In the genomic region with DNA sequence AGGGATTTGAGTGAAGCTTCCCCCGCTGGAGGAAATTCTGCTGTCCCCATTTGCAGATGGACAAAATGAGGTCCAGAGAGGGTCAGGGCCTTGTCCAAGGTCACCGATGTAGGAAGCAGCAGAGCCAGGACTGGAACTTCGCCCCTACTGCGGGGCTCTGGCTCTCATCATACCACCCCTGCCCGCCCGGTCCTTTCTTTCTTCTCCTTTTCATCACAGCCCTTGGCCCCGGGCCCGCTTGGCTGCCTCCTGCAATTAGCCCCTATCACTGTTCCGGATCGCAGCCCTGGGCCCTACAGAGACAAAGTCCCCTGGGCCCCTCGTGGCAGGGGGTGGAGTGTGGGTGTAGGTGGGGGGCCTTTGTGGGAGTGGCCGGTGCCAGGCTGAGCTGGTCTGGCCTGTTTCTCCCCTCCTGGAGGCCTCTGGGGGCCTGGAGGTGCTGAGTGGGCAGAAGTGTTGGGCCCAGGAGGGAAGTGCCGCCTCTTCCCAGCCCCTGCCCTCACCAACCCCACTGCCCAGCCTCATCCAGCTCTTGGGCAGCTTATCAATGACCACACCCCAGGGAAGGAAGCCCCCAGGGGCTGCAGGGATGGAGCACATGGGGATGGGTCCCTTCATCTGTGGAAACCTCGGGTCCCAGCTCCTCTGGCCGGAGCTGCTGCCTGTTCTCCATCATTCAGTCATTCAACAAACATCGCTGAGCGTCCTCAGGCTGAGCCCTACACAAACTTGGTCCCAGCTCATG, we compare ENCODE assay signal across 18 cellular contexts. TPM values are rescaled to one million over a fixed set of nuclear protein-coding genes. Genes with fewer than 3 reads are reported as not detected.
DNase-seq lines count a peak whose midpoint lies in the region; ATAC-seq, FAIRE-seq and TF ChIP-seq lines count a peak whose summit lies in the region.
"Had no signal": no experiment of that assay in that cellular context is flagged by ENCODE, and none has a peak within 500 bp of the region (broad histone marks: within the 10 kb centered on the region; RNA-seq: fewer than 3 reads in every experiment).

No MANE protein-coding gene starts in this region.

- no peaks in the 10 kb centered on the region for H3K9me1 ChIP-seq in K562 (ENCODE audit: control insufficient read depth, insufficient read depth, low read length)

- H3K9ac ChIP-seq in K562 (ENCODE audit: insufficient read depth in 1 of 2, low read depth in 2 of 2, low read length in 2 of 2): peak overlapping the region in 1 of 2 experiments; percentile 10; a peak in 1 of 4 replicates

- H3K27ac ChIP-seq in K562 (ENCODE audit: extremely low read depth, low read depth, low read length) (no peak overlapping the region), osteoblast (ENCODE audit: low read depth, low read length) (no peak overlapping the region)
- H3K27ac ChIP-seq: gastroesophageal sphincter, HL-60, psoas muscle, SJSA1 had no signal

- in situ Hi-C loops in K562 (cut with MboI): no loop called here

- H3K4me1 ChIP-seq in K562 (replicated peaks in 1 of 2; ENCODE audit: control insufficient read depth in 2 of 2, insufficient read depth in 2 of 2, low read length in 2 of 2) (peaks cover 12 to 29% of the 10 kb centered on the region in 2 experiments; a peak in 4 of 5 replicates), osteoblast (ENCODE audit: insufficient read depth, low read length) (no peaks in the 10 kb centered on the region)
- H3K4me1 ChIP-seq: psoas muscle had no signal

- peak; percentile 47 for DNase-seq in ELF-1 (ENCODE audit: low read depth, low spot score)
- DNase-seq in HUDEP-2 (lab: John Stamatoyannopoulos, UW; ENCODE audit: unreplicated experiment in 76 of 76): peak in 68 of 76 experiments; percentile 13 to 88 (median 68)
- no peak for DNase-seq in K562 (ENCODE audit: extremely low read depth in 1 of 4, low spot score in 3 of 4)
- peak; percentile 78 for DNase-seq in osteoblast (ENCODE audit: insufficient read length, low spot score, missing footprints)
- no peak for DNase-seq in islet precursor cell
- no peak for DNase-seq in immature natural killer cell
- DNase-seq: NCI-H2081; NK-92 treated with Interleukin-12 subunit alpha and Interleukin-12 subunit beta, amount 100 ng/mL, for 24 hours had no signal

- ATAC-seq in K562 (no peak), GM18909 (IDR thresholded peaks at IDR 0.05; ENCODE audit: poor library complexity, unreplicated experiment) (no peak), GM19467 (IDR thresholded peaks at IDR 0.05; ENCODE audit: unreplicated experiment) (no peak)
- ATAC-seq: gastroesophageal sphincter, HCT116, psoas muscle had no signal

- no peaks in the 10 kb centered on the region for H3K9me3 ChIP-seq in K562 (replicated peaks; ENCODE audit: control insufficient read depth, insufficient read depth, low read depth, low read length)
- H3K9me3 ChIP-seq in osteoblast (ENCODE audit: low read depth, low read length): no peaks in the 10 kb centered on the region
- H3K9me3 ChIP-seq: gastroesophageal sphincter, psoas muscle, SJSA1, upper lobe of left lung had no signal

- H3K4me3 ChIP-seq in K562 (no peak overlapping the region), osteoblast (ENCODE audit: insufficient read depth, low read length) (no peak overlapping the region)
- H3K4me3 ChIP-seq: gastroesophageal sphincter, psoas muscle, SJSA1, upper lobe of left lung had no signal

- H3K79me2 ChIP-seq in K562 (ENCODE audit: control insufficient read depth, insufficient read depth, low read length) (peaks cover 16% of the 10 kb centered on the region; the same call in 2 of the 3 replicates), osteoblast (ENCODE audit: insufficient read depth, low read length) (no peaks in the 10 kb centered on the region)

- no peaks in the 10 kb centered on the region for H3K9me3 Mint-ChIP-seq in immature natural killer cell

- no peak overlapping the region for H2AFZ ChIP-seq in K562 (ENCODE audit: low read depth, low read length)
- H2AFZ ChIP-seq in osteoblast (ENCODE audit: low read length): no peak overlapping the region

- H3K36me3 Mint-ChIP-seq in immature natural killer cell: no peaks in the 10 kb centered on the region
- H3K36me3 Mint-ChIP-seq: activated naive CD8-positive, alpha-beta T cell had no signal

- H3K27me3 Mint-ChIP-seq in immature natural killer cell (ENCODE audit: low read depth in 3 of 3): peaks cover 2 to 3% (median 2%) of the 10 kb centered on the region in 3 donors

- CTCF ChIA-PET in K562 (lab: Yijun Ruan, JAX; ENCODE audit: low intra/inter-chr PET ratio): no interaction called here

- H4K20me1 ChIP-seq in K562 (replicated peaks; ENCODE audit: control insufficient read depth, insufficient read depth, low read length): no peaks in the 10 kb centered on the region
- no peaks in the 10 kb centered on the region for H4K20me1 ChIP-seq in osteoblast (ENCODE audit: insufficient read depth, low read length)

- H3K27me3 ChIP-seq in K562 (ENCODE audit: control insufficient read depth in 2 of 2, insufficient read depth in 2 of 2, low read length in 2 of 2): no peaks in the 10 kb centered on the region
- peaks cover 34% of the 10 kb centered on the region for H3K27me3 ChIP-seq in osteoblast (ENCODE audit: insufficient read depth, low read length)
- H3K27me3 ChIP-seq: SJSA1 had no signal

- TF ChIP-seq CTCF in K562 (IDR thresholded peaks at IDR 0.05 in 2 of 3, conservative IDR thresholded peaks at IDR 0.05 in 1 of 3; ENCODE audit: insufficient read depth in 2 of 3, low read depth in 1 of 3, low read length in 3 of 3): no peak
- no peak for TF ChIP-seq CTCF in osteoblast (IDR thresholded peaks at IDR 0.05; ENCODE audit: extremely low read depth, low read depth, low read length)

- no peak overlapping the region for H3K27ac Mint-ChIP-seq in immature natural killer cell
- H3K27ac Mint-ChIP-seq: activated naive CD8-positive, alpha-beta T cell had no signal

- H3K4me2 ChIP-seq in K562 (ENCODE audit: insufficient read depth, low read length) (no peak overlapping the region), osteoblast (ENCODE audit: insufficient read depth, low read length) (no peak overlapping the region)

- no peak for TF ChIP-seq RAD21 in K562 (CRISPR knock-in tag; conservative IDR thresholded peaks at IDR 0.05 in 1 of 2, IDR thresholded peaks at IDR 0.05 in 1 of 2)

- POLR2A ChIA-PET in K562 (lab: Yijun Ruan, JAX): interaction anchor here (0.7 to 1.2 kb wide), 2 partner anchors 47 to 66 kb away, joined by 3 to 4 read pairs; no protein-coding TSS in a partner anchor

- TF ChIP-seq EP300 in K562 (IDR thresholded peaks at IDR 0.05; ENCODE audit: low read length): no peak

- H3K36me3 ChIP-seq in K562 (ENCODE audit: control insufficient read depth, insufficient read depth, low read length) (no peaks in the 10 kb centered on the region), osteoblast (ENCODE audit: insufficient read depth, low read length) (no peaks in the 10 kb centered on the region)
- H3K36me3 ChIP-seq: gastroesophageal sphincter, upper lobe of left lung had no signal

- H3K4me1 Mint-ChIP-seq in immature natural killer cell: peaks cover 12 to 19% of the 10 kb centered on the region in 2 donors

- FAIRE-seq in K562 (lab: Jason Lieb, UNC): no peak
- FAIRE-seq: islet of Langerhans had no signal

- intact Hi-C loops in K562 (cut with micrococcal nuclease): no loop called here

- no peak for TF ChIP-seq POLR2A in K562 (conservative IDR thresholded peaks at IDR 0.05)

- WGBS in K562 (ENCODE audit: insufficient coverage, low coverage, missing lambda C conversion rate): 88% methylated on average over 14 of the region's 17 CpGs

- no peak overlapping the region for H3K4me3 Mint-ChIP-seq in immature natural killer cell
- H3K4me3 Mint-ChIP-seq: activated naive CD8-positive, alpha-beta T cell had no signal

- BruUV-seq in K562 (replicated peaks; lab: Mats Ljungman, UMichigan): no TSS peak

RNA-seq across cellular contexts. Expression of gene EMID1, which starts 3.4 kb away (rescaled TPM):
- 9.5 and 19.2 TPM in 2 replicates for total RNA-seq in K562 (2011; cell fraction: chromatin; rRNA removed; ENCODE audit: low replicate concordance)
- total RNA-seq in K562 (2011; cell fraction: nucleolus; rRNA removed): 12.4 and 12.8 TPM in 2 replicates
- total RNA-seq in K562 (2011; cell fraction: nucleoplasm; rRNA removed): 11.4 and 13.8 TPM in 2 replicates
- total RNA-seq in K562 (2014; rRNA removed) (5.5 and 6.9 TPM in 2 replicates), K562 (2014; rRNA removed; fragmentation: Illumina TruSeq; extraction: Trizol) (0.80 and 0.91 TPM in 2 replicates), K562 (2015; rRNA removed; fragmentation: Illumina TruSeq; extraction: Trizol) (3.0 TPM in 2 replicates), K562 (2021) (5.7 and 7.2 TPM in 2 replicates), osteoblast (under 0.01 and 0.29 TPM in 2 replicates)
- polyA plus RNA-seq in K562 (2011; rRNA removed) (2.7 and 3.0 TPM in 2 replicates), K562 (2014; fragmentation: Illumina TruSeq; extraction: Trizol) (1.6 and 2.6 TPM in 2 replicates), K562 (2014; fragmentation: Nextera tagmentation; extraction: Ambion mirVana) (under 1 TPM; 0.15 to 0.17 TPM), K562 (2014; rRNA removed) (4.9 and 6.9 TPM in 2 replicates), immature natural killer cell (under 1 TPM in 2 of 3 donors, not detected in 1; 0.29 to 0.91 TPM)
- 2.8 and 9.9 TPM in 2 replicates for polyA plus RNA-seq in K562 (2011; cell fraction: cytosol; rRNA removed)
- polyA plus RNA-seq in K562 (2011; cell fraction: nucleus; rRNA removed): 4.6 and 10.5 TPM in 2 replicates
- 5.3 and 46.5 TPM in 2 replicates for polyA plus RNA-seq in K562 (2012)
- 1.1 and 2.6 TPM in 2 replicates for polyA minus RNA-seq in K562 (2011; rRNA and poly(A)+ RNA removed)
- 1.0 and 2.4 TPM in 2 replicates for polyA minus RNA-seq in K562 (2011; cell fraction: cytosol; rRNA and poly(A)+ RNA removed)
- polyA minus RNA-seq in K562 (2011; cell fraction: nucleus; rRNA and poly(A)+ RNA removed): 4.3 and 5.3 TPM in 2 replicates

RNA-seq across cellular contexts. Expression of gene RHBDD3, which starts 58.7 kb away (rescaled TPM):
- 10.9 and 42.9 TPM in 2 replicates for total RNA-seq in K562 (2011; cell fraction: chromatin; rRNA removed; ENCODE audit: low replicate concordance)
- total RNA-seq in K562 (2011; cell fraction: nucleolus; rRNA removed): 47.1 and 51.4 TPM in 2 replicates
- total RNA-seq in K562 (2011; cell fraction: nucleoplasm; rRNA removed): 27.9 and 28.5 TPM in 2 replicates
- 30.9 and 37.1 TPM in 2 replicates for total RNA-seq in K562 (2014; rRNA removed)
- total RNA-seq in K562 (2014; rRNA removed; fragmentation: Illumina TruSeq; extraction: Trizol): 7.3 and 8.5 TPM in 2 replicates
- total RNA-seq in K562 (2015; rRNA removed; fragmentation: Illumina TruSeq; extraction: Trizol): 18.0 and 20.8 TPM in 2 replicates
- 29.9 and 30.3 TPM in 2 replicates for total RNA-seq in K562 (2021)
- polyA plus RNA-seq in K562 (2011; rRNA removed): 14.0 and 17.4 TPM in 2 replicates
- 21.8 and 63.3 TPM in 2 replicates for polyA plus RNA-seq in K562 (2011; cell fraction: cytosol; rRNA removed)
- polyA plus RNA-seq in K562 (2011; cell fraction: nucleus; rRNA removed): 18.2 and 35.0 TPM in 2 replicates
- 22.9 and 35.2 TPM in 2 replicates for polyA plus RNA-seq in K562 (2012)
- 10.2 and 20.1 TPM in 2 replicates for polyA plus RNA-seq in K562 (2014; fragmentation: Illumina TruSeq; extraction: Trizol)
- polyA plus RNA-seq in K562 (2014; fragmentation: Nextera tagmentation; extraction: Ambion mirVana): 1 to 10 TPM in 1 of 2 experiments, under 1 TPM in 1; 0.32 to 1.2 TPM
- 35.6 and 39.3 TPM in 2 replicates for polyA plus RNA-seq in K562 (2014; rRNA removed)
- polyA minus RNA-seq in K562 (2011; rRNA and poly(A)+ RNA removed): 2.8 and 5.3 TPM in 2 replicates
- 9.1 and 13.8 TPM in 2 replicates for polyA minus RNA-seq in K562 (2011; cell fraction: cytosol; rRNA and poly(A)+ RNA removed)
- 10.9 and 11.4 TPM in 2 replicates for polyA minus RNA-seq in K562 (2011; cell fraction: nucleus; rRNA and poly(A)+ RNA removed)
- 25.0 and 32.7 TPM in 2 replicates for total RNA-seq in osteoblast
- polyA plus RNA-seq in immature natural killer cell: 10 to 100 TPM in 1 of 3 donors, 1 to 10 TPM in 2; 4.5 to 11.7 (median 5.4) TPM

RNA-seq across cellular contexts. Expression of gene EWSR1, which starts 59.0 kb away (rescaled TPM):
- total RNA-seq in K562 (2011; cell fraction: chromatin; rRNA removed; ENCODE audit: low replicate concordance): 290 and 407 TPM in 2 replicates
- total RNA-seq in K562 (2011; cell fraction: nucleolus; rRNA removed): 162 and 182 TPM in 2 replicates
- 269 and 319 TPM in 2 replicates for total RNA-seq in K562 (2011; cell fraction: nucleoplasm; rRNA removed)
- 283 and 302 TPM in 2 replicates for total RNA-seq in K562 (2014; rRNA removed)
- 131 and 132 TPM in 2 replicates for total RNA-seq in K562 (2014; rRNA removed; fragmentation: Illumina TruSeq; extraction: Trizol)
- total RNA-seq in K562 (2015; rRNA removed; fragmentation: Illumina TruSeq; extraction: Trizol): 172 and 181 TPM in 2 replicates
- total RNA-seq in K562 (2021): 233 and 254 TPM in 2 replicates
- 239 and 279 TPM in 2 replicates for polyA plus RNA-seq in K562 (2011; rRNA removed)
- polyA plus RNA-seq in K562 (2011; cell fraction: cytosol; rRNA removed): 452 and 650 TPM in 2 replicates
- polyA plus RNA-seq in K562 (2011; cell fraction: nucleus; rRNA removed): 519 and 665 TPM in 2 replicates
- 205 and 340 TPM in 2 replicates for polyA plus RNA-seq in K562 (2012)
- 375 and 450 TPM in 2 replicates for polyA plus RNA-seq in K562 (2014; fragmentation: Illumina TruSeq; extraction: Trizol)
- 100 to 1,000 TPM in 1 of 2 experiments, 10 to 100 TPM in 1; 83.3 to 101 TPM for polyA plus RNA-seq in K562 (2014; fragmentation: Nextera tagmentation; extraction: Ambion mirVana)
- polyA plus RNA-seq in K562 (2014; rRNA removed): 245 and 263 TPM in 2 replicates
- polyA minus RNA-seq in K562 (2011; rRNA and poly(A)+ RNA removed): 228 and 290 TPM in 2 replicates
- polyA minus RNA-seq in K562 (2011; cell fraction: cytosol; rRNA and poly(A)+ RNA removed): 181 and 192 TPM in 2 replicates
- polyA minus RNA-seq in K562 (2011; cell fraction: nucleus; rRNA and poly(A)+ RNA removed): 106 and 173 TPM in 2 replicates
- 139 and 148 TPM in 2 replicates for total RNA-seq in osteoblast
- 100 to 1,000 TPM; 135 to 218 (median 214) TPM for polyA plus RNA-seq in immature natural killer cell

Comparison
In these comparisons a context has a peak if more than half of its experiments do, and no peak if none do; other contexts are left out.
1. DNase-seq: peak in ELF-1 (single experiment), HUDEP-2 (68 of 76) and osteoblast (single experiment); none in K562 (0 of 4), islet precursor cell (single experiment) and immature natural killer cell (0 of 3).